In genomic region chr1:2266301-2266967, GRCh38 we compare ENCODE assay signal across 15 cellular contexts. TPM values are rescaled to one million over a fixed set of nuclear protein-coding genes. Genes with fewer than 3 reads are reported as not detected.
DNase-seq lines count a peak whose midpoint lies in the region; ATAC-seq and TF ChIP-seq lines count a peak whose summit lies in the region.
"Had no signal": no experiment of that assay in that cellular context is flagged by ENCODE, and none has a peak within 500 bp of the region (broad histone marks: within the 10 kb centered on the region; RNA-seq: fewer than 3 reads in every experiment).

No MANE protein-coding gene starts in this region.

- 72 to 78% methylated on average over 15 of the region's 15 CpGs for WGBS in heart right ventricle, 2 donors

- H3K4me3 ChIP-seq in heart right ventricle: peak overlapping the region in 1 of 10 donors; percentile 0
- no peak overlapping the region for H3K4me3 ChIP-seq in effector memory CD4-positive, alpha-beta T cell (ENCODE audit: insufficient read depth, low read depth, low read length, poor library complexity, severe bottlenecking)
- H3K4me3 ChIP-seq: cardiac muscle cell, HAP-1 had no signal

- no peak overlapping the region for H3K4me3 Mint-ChIP-seq in activated CD8-positive, alpha-beta T cell treated with anti-CD3 and anti-CD28 coated beads, Interleukin-2, amount 10 ng/mL, durations not matched to agents 7 days and 5 days
- peak overlapping the region; percentile 21 for H3K4me3 Mint-ChIP-seq in glutamatergic neuron (ENCODE audit: unreplicated experiment)
- H3K4me3 Mint-ChIP-seq in stimulated activated naive B cell treated with anti-CD40 and anti-IgM and Interleukin-4, amounts not matched to agents 10 μg/mL and 1 μg/mL and 100 μg/mL, for 72 hours: no peak overlapping the region

- H3K36me3 Mint-ChIP-seq in activated CD8-positive, alpha-beta T cell treated with anti-CD3 and anti-CD28 coated beads, Interleukin-2, amount 10 ng/mL, durations not matched to agents 7 days and 5 days (ENCODE audit: low read depth): peaks cover 2% of the 10 kb centered on the region
- H3K36me3 Mint-ChIP-seq in glutamatergic neuron (ENCODE audit: unreplicated experiment): no peaks in the 10 kb centered on the region
- H3K36me3 Mint-ChIP-seq in stimulated activated naive B cell treated with anti-CD40 and anti-IgM and Interleukin-4, amounts not matched to agents 10 μg/mL and 1 μg/mL and 100 μg/mL, for 72 hours: peaks cover 0 to 17% of the 10 kb centered on the region in 2 donors

- no peak overlapping the region for H3K27ac ChIP-seq in heart right ventricle
- no peak overlapping the region for H3K27ac ChIP-seq in effector memory CD4-positive, alpha-beta T cell (ENCODE audit: insufficient read depth, low read length, poor library complexity, severe bottlenecking)
- H3K27ac ChIP-seq: cardiac muscle cell had no signal

- H3K27me3 ChIP-seq in heart right ventricle: no peaks in the 10 kb centered on the region
- no peaks in the 10 kb centered on the region for H3K27me3 ChIP-seq in effector memory CD4-positive, alpha-beta T cell (replicated peaks; ENCODE audit: control insufficient read depth, insufficient read depth, low read length, poor library complexity, severe bottlenecking)
- H3K27me3 ChIP-seq: cardiac muscle cell had no signal

- peak overlapping the region; percentile 46 for H3K27ac Mint-ChIP-seq in activated CD8-positive, alpha-beta T cell treated with anti-CD3 and anti-CD28 coated beads, Interleukin-2, amount 10 ng/mL, durations not matched to agents 7 days and 5 days
- peak overlapping the region; percentile 38 for H3K27ac Mint-ChIP-seq in glutamatergic neuron (ENCODE audit: unreplicated experiment)
- peak overlapping the region; percentile 75 for H3K27ac Mint-ChIP-seq in stimulated activated naive B cell treated with anti-CD40 and anti-IgM and Interleukin-4, amounts not matched to agents 10 μg/mL and 1 μg/mL and 100 μg/mL, for 72 hours

- POLR2A ChIA-PET in activated CD8-positive, alpha-beta T cell treated with anti-CD3 and anti-CD28 coated beads, Interleukin-2, amount 10 ng/mL, durations not matched to agents 7 days and 5 days (lab: Charles Lee): no interaction called here

- DNase-seq in Right ventricle myocardium inferior (ENCODE audit: missing footprints) (peak; percentile 26), heart right ventricle (no peak), glutamatergic neuron (no peak), head of caudate nucleus (no peak), KBM-7 (no peak)
- DNase-seq in activated CD8-positive, alpha-beta T cell treated with anti-CD3 and anti-CD28 coated beads, Interleukin-2, amount 10 ng/mL, durations not matched to agents 7 days and 5 days: no peak
- no peak for DNase-seq in stimulated activated naive B cell treated with anti-CD40 and anti-IgM and Interleukin-4, amounts not matched to agents 10 μg/mL and 1 μg/mL and 100 μg/mL, for 72 hours
- DNase-seq in effector memory CD4-positive, alpha-beta T cell: no peak
- DNase-seq: activated effector memory CD4-positive, alpha-beta T cell treated with Interleukin-2 at 50 U/mL for 16 hours; Calu3; NCI-H2081; NCI-H526 treated with DMSO at 0.1 percent for 48 hours had no signal

- peaks cover 40 to 83% (median 66%) of the 10 kb centered on the region in 9 donors for H3K4me1 ChIP-seq in heart right ventricle
- H3K4me1 ChIP-seq in effector memory CD4-positive, alpha-beta T cell (ENCODE audit: control insufficient read depth, insufficient read depth, low read length, poor library complexity, severe bottlenecking): peaks cover 47% of the 10 kb centered on the region

- in situ Hi-C loops in KBM-7 (cut with MboI; ENCODE audit: low pct_unique_long_range_greater_than_20kb, low sequenced_read_pairs): no loop called here

- CTCF ChIA-PET in activated CD8-positive, alpha-beta T cell treated with anti-CD3 and anti-CD28 coated beads, Interleukin-2, amount 10 ng/mL, durations not matched to agents 7 days and 5 days (lab: Charles Lee): no interaction called here

- no peaks in the 10 kb centered on the region for H3K9me3 ChIP-seq in heart right ventricle
- H3K9me3 ChIP-seq in effector memory CD4-positive, alpha-beta T cell (ENCODE audit: control insufficient read depth, low read length): no peaks in the 10 kb centered on the region
- H3K9me3 ChIP-seq: HAP-1 had no signal

- intact Hi-C loops in Right ventricle myocardium inferior (cut with DNase I) (no loop called here), heart right ventricle (cut with DNase I) (loop anchor here in 1 of 10 donors (5.0 kb wide), 1 partner anchor 34 kb away; no protein-coding TSS in a partner anchor), head of caudate nucleus (cut with DNase I) (no loop called here)

- ATAC-seq in Right ventricle myocardium inferior (no peak), heart right ventricle (no peak)
- no peak for ATAC-seq in activated CD8-positive, alpha-beta T cell treated with anti-CD3 and anti-CD28 coated beads, Interleukin-2, amount 10 ng/mL, durations not matched to agents 7 days and 5 days
- no peak for ATAC-seq in stimulated activated naive B cell treated with anti-CD40 and anti-IgM and Interleukin-4, amounts not matched to agents 10 μg/mL and 1 μg/mL and 100 μg/mL, for 72 hours (replicated peaks)
- ATAC-seq: SK-N-SH treated with all-trans-retinoic acid at 6 μM for 48 hours had no signal

- no peaks in the 10 kb centered on the region for H3K27me3 Mint-ChIP-seq in activated CD8-positive, alpha-beta T cell treated with anti-CD3 and anti-CD28 coated beads, Interleukin-2, amount 10 ng/mL, durations not matched to agents 7 days and 5 days (ENCODE audit: low read depth)
- peaks cover 9% of the 10 kb centered on the region for H3K27me3 Mint-ChIP-seq in glutamatergic neuron (ENCODE audit: unreplicated experiment)
- no peaks in the 10 kb centered on the region for H3K27me3 Mint-ChIP-seq in stimulated activated naive B cell treated with anti-CD40 and anti-IgM and Interleukin-4, amounts not matched to agents 10 μg/mL and 1 μg/mL and 100 μg/mL, for 72 hours

- H3K9me3 Mint-ChIP-seq in activated CD8-positive, alpha-beta T cell treated with anti-CD3 and anti-CD28 coated beads, Interleukin-2, amount 10 ng/mL, durations not matched to agents 7 days and 5 days (ENCODE audit: insufficient read depth): no peaks in the 10 kb centered on the region
- peaks cover 19% of the 10 kb centered on the region for H3K9me3 Mint-ChIP-seq in glutamatergic neuron (ENCODE audit: unreplicated experiment)
- H3K9me3 Mint-ChIP-seq in stimulated activated naive B cell treated with anti-CD40 and anti-IgM and Interleukin-4, amounts not matched to agents 10 μg/mL and 1 μg/mL and 100 μg/mL, for 72 hours: no peaks in the 10 kb centered on the region

- H3K4me1 Mint-ChIP-seq in activated CD8-positive, alpha-beta T cell treated with anti-CD3 and anti-CD28 coated beads, Interleukin-2, amount 10 ng/mL, durations not matched to agents 7 days and 5 days (ENCODE audit: low read depth): peaks cover 22% of the 10 kb centered on the region
- peaks cover 33% of the 10 kb centered on the region for H3K4me1 Mint-ChIP-seq in glutamatergic neuron (ENCODE audit: low read depth, unreplicated experiment)
- H3K4me1 Mint-ChIP-seq in stimulated activated naive B cell treated with anti-CD40 and anti-IgM and Interleukin-4, amounts not matched to agents 10 μg/mL and 1 μg/mL and 100 μg/mL, for 72 hours: peaks cover 33 to 34% of the 10 kb centered on the region in 2 donors

- H3K36me3 ChIP-seq in heart right ventricle: no peaks in the 10 kb centered on the region
- H3K36me3 ChIP-seq in effector memory CD4-positive, alpha-beta T cell (ENCODE audit: control insufficient read depth, insufficient read depth, low read length): peaks cover 4% of the 10 kb centered on the region
- H3K36me3 ChIP-seq: cardiac muscle cell, HAP-1 had no signal

- no peak for TF ChIP-seq CTCF in heart right ventricle (IDR thresholded peaks at IDR 0.05)
- TF ChIP-seq CTCF in glutamatergic neuron (IDR thresholded peaks at IDR 0.05; ENCODE audit: partially characterized antibody, unreplicated experiment): no peak

RNA-seq across cellular contexts. Expression of gene SKI, which starts 38.3 kb away (rescaled TPM):
- 38.5 TPM for total RNA-seq in Right ventricle myocardium inferior
- total RNA-seq in heart right ventricle: 10 to 100 TPM; 29.4 to 50.9 (median 38.3) TPM
- polyA plus RNA-seq in heart right ventricle: 10 to 100 TPM; 13.8 to 16.6 TPM
- total RNA-seq in activated CD8-positive, alpha-beta T cell treated with anti-CD3 and anti-CD28 coated beads, Interleukin-2, amount 10 ng/mL, durations not matched to agents 7 days and 5 days: 10 to 100 TPM; 41.2 to 41.4 TPM
- 143 TPM for total RNA-seq in glutamatergic neuron (ENCODE audit: unreplicated experiment)
